In the genomic region with DNA sequence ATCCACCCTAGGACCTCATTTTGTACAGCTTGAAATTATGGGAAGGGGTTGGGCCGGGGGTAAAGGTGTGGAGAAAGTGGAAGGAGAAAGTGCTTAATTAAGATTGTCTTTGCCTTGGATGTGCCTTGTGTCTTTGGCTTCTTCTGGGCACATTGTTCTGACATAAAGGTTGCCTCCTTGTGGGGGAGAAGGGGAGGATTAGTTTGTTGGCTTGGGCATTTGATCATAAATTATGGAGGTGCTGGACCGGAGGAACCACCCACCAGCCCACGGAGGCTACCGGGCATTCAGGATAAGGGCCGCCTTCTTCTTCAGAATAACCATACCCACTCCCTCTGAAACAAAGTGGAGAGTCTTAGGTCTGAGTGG, we compare ENCODE assay signal across 8 cellular contexts. TPM values are rescaled to one million over a fixed set of nuclear protein-coding genes. Genes with fewer than 3 reads are reported as not detected.
A peak's percentile ranks its signal among the peaks of the same experiment; 100 is the strongest.
DNase-seq lines count a peak whose midpoint lies in the region; ATAC-seq and TF ChIP-seq lines count a peak whose summit lies in the region.

No MANE protein-coding gene starts in this region.

- peaks cover 32 to 67% (median 50%) of the 10 kb centered on the region in 7 donors for H3K4me1 Mint-ChIP-seq in naive thymus-derived CD4-positive, alpha-beta T cell

- CTCF ChIA-PET in naive thymus-derived CD4-positive, alpha-beta T cell (lab: Charles Lee), result no interaction called here

- POLR2A ChIA-PET in naive thymus-derived CD4-positive, alpha-beta T cell (lab: Charles Lee), result interaction anchor here (0.6 to 3.2 kb wide), 6 partner anchors 9 to 371 kb away, joined by 3 to 42 read pairs (median 8); a partner anchor contains a TSS

- peaks cover 0 to 16% (median 4%) of the 10 kb centered on the region in 5 donors for H3K27me3 Mint-ChIP-seq in naive thymus-derived CD4-positive, alpha-beta T cell

- H3K27me3 ChIP-seq in SJSA1 (replicated peaks), result no peaks in the 10 kb centered on the region
- no peaks in the 10 kb centered on the region for H3K27me3 ChIP-seq in endocrine pancreas (ENCODE audit: control insufficient read depth, insufficient read depth, low read length)
- no peaks in the 10 kb centered on the region for H3K27me3 ChIP-seq in naive thymus-derived CD4-positive, alpha-beta T cell (ENCODE audit: control insufficient read depth in 2 of 2, insufficient read depth in 2 of 2, low read length in 2 of 2)

- H3K36me3 Mint-ChIP-seq in naive thymus-derived CD4-positive, alpha-beta T cell, result peaks cover 4 to 10% (median 5%) of the 10 kb centered on the region in 5 donors

- H3K27ac Mint-ChIP-seq in naive thymus-derived CD4-positive, alpha-beta T cell, result peak overlapping the region; percentile 90 to 97 (median 95)

- H3K4me1 ChIP-seq in SJSA1 (replicated peaks) (peaks cover 12% of the 10 kb centered on the region), endocrine pancreas (ENCODE audit: control insufficient read depth, insufficient read depth, low read length) (peaks cover 6% of the 10 kb centered on the region)
- H3K4me1 ChIP-seq in naive thymus-derived CD4-positive, alpha-beta T cell (ENCODE audit: control insufficient read depth in 2 of 2, insufficient read depth in 2 of 2, low read length in 2 of 2), result peaks cover 10 to 13% of the 10 kb centered on the region in 2 donors

- H3K9ac ChIP-seq in endocrine pancreas (ENCODE audit: control insufficient read depth, insufficient read depth, low read length), result no peak overlapping the region

- no peaks in the 10 kb centered on the region for H3K9me3 Mint-ChIP-seq in naive thymus-derived CD4-positive, alpha-beta T cell

- H3K4me3 ChIP-seq in SJSA1 (peak overlapping the region; percentile 81), endocrine pancreas (ENCODE audit: control insufficient read depth, insufficient read depth, low read length) (peak overlapping the region; percentile 76)
- peak overlapping the region; percentile 89 for H3K4me3 ChIP-seq in naive thymus-derived CD4-positive, alpha-beta T cell (ENCODE audit: low read length)

- H3K27ac ChIP-seq in SJSA1, result peak overlapping the region; percentile 69
- peak overlapping the region; percentile 85 for H3K27ac ChIP-seq in naive thymus-derived CD4-positive, alpha-beta T cell (ENCODE audit: low read depth, low read length)

- H3K36me3 ChIP-seq in SJSA1, result peaks cover 25% of the 10 kb centered on the region
- no peaks in the 10 kb centered on the region for H3K36me3 ChIP-seq in endocrine pancreas (ENCODE audit: control insufficient read depth, insufficient read depth, low read length)
- H3K36me3 ChIP-seq in naive thymus-derived CD4-positive, alpha-beta T cell (ENCODE audit: control insufficient read depth in 2 of 3, insufficient read depth in 3 of 3, low read length in 3 of 3), result peaks cover 0 to 10% (median 0%) of the 10 kb centered on the region in 3 experiments

- H3K9me3 ChIP-seq in SJSA1 (replicated peaks), result no peaks in the 10 kb centered on the region
- H3K9me3 ChIP-seq in endocrine pancreas (ENCODE audit: control insufficient read depth, low read length), result no peaks in the 10 kb centered on the region
- no peaks in the 10 kb centered on the region for H3K9me3 ChIP-seq in naive thymus-derived CD4-positive, alpha-beta T cell (ENCODE audit: control insufficient read depth in 2 of 3, low read length in 3 of 3)

- DNase-seq in AG09319 (ENCODE audit: extremely low read depth, low read depth) (no peak), GM20000 (ENCODE audit: low spot score) (peak; percentile 33), SJSA1 (ENCODE audit: low read depth in 1 of 2, low spot score in 2 of 2) (peak in 1 of 2 experiments; percentile 58), DMS153 treated with DMSO at 0.1 percent for 48 hours (lab: John Stamatoyannopoulos, UW; ENCODE audit: unreplicated experiment) (no peak), NCI-H2171 treated with DMSO at 0.1 percent for 48 hours (lab: John Stamatoyannopoulos, UW) (no peak)
- DNase-seq in naive thymus-derived CD4-positive, alpha-beta T cell, result peak in 3 of 9 donors; percentile 4 to 14 (median 5)

- intact Hi-C loops in naive thymus-derived CD4-positive, alpha-beta T cell (cut with micrococcal nuclease), result no loop called here

- peak; percentile 19 for ATAC-seq in naive thymus-derived CD4-positive, alpha-beta T cell
- no peak for ATAC-seq in GM19324 (IDR thresholded peaks at IDR 0.05; ENCODE audit: low FRiP score, unreplicated experiment)

- H3K4me3 Mint-ChIP-seq in naive thymus-derived CD4-positive, alpha-beta T cell, result peak overlapping the region; percentile 88 to 100 (median 96)

- TF ChIP-seq CTCF in AG09319 (IDR thresholded peaks at IDR 0.05; ENCODE audit: low read depth, low read length) (peak; percentile 19), GM20000 (IDR thresholded peaks at IDR 0.05; ENCODE audit: extremely low read depth, missing control alignments) (no peak)

RNA-seq across cellular contexts. Expression of a gene that starts 1.3 kb away (rescaled TPM):
- total RNA-seq in SJSA1 (2014; rRNA removed; shearing (Covaris generic)), result 65.8 and 79.8 TPM in 2 replicates
- total RNA-seq in naive thymus-derived CD4-positive, alpha-beta T cell, result 10 to 100 TPM; 48.9 to 62.0 (median 55.8) TPM
- polyA plus RNA-seq in naive thymus-derived CD4-positive, alpha-beta T cell, result 10 to 100 TPM; 13.6 to 18.2 TPM

RNA-seq across cellular contexts. Expression of a gene that starts 33.2 kb away (rescaled TPM):
- 2.1 and 3.5 TPM in 2 replicates for total RNA-seq in SJSA1 (2014; rRNA removed; shearing (Covaris generic))
- 100 to 1,000 TPM in 2 of 5 experiments, 10 to 100 TPM in 3; 31.7 to 187 (median 60.5) TPM for total RNA-seq in naive thymus-derived CD4-positive, alpha-beta T cell
- polyA plus RNA-seq in naive thymus-derived CD4-positive, alpha-beta T cell, result 1 to 10 TPM; 2.3 to 3.1 TPM

RNA-seq across cellular contexts. Expression of a gene that starts 47.1 kb away (rescaled TPM):
- 8.7 and 15.6 TPM in 2 replicates for total RNA-seq in SJSA1 (2014; rRNA removed; shearing (Covaris generic))
- 10 to 100 TPM; 34.4 to 85.2 (median 67.0) TPM for total RNA-seq in naive thymus-derived CD4-positive, alpha-beta T cell
- 10 to 100 TPM; 13.3 to 24.0 TPM for polyA plus RNA-seq in naive thymus-derived CD4-positive, alpha-beta T cell

RNA-seq across cellular contexts. Expression of a gene that starts 53.8 kb away (rescaled TPM):
- 655 and 717 TPM in 2 replicates for total RNA-seq in SJSA1 (2014; rRNA removed; shearing (Covaris generic))
- 10 to 100 TPM in 4 of 5 experiments, 1 to 10 TPM in 1; 6.4 to 28.0 (median 18.2) TPM for total RNA-seq in naive thymus-derived CD4-positive, alpha-beta T cell
- polyA plus RNA-seq in naive thymus-derived CD4-positive, alpha-beta T cell, result 1 to 10 TPM in 1 of 2 donors, under 1 TPM in 1; 0.32 to 1.0 TPM
